Comparison of ENCODE assay signal across 8 cellular contexts in genomic region chr3:58236527-58237237, GRCh38. TPM values are rescaled to one million over a fixed set of nuclear protein-coding genes. Genes with fewer than 3 reads are reported as not detected.
DNase-seq lines count a peak whose midpoint lies in the region; ATAC-seq and TF ChIP-seq lines count a peak whose summit lies in the region.

No MANE protein-coding gene starts in this region.

- CTCF ChIA-PET in MCF 10A (lab: Yijun Ruan, JAX) = interaction anchor here (1.0 kb wide), 1 partner anchor 64 kb away, joined by 4 read pairs; no protein-coding TSS in a partner anchor

- H3K27me3 ChIP-seq in liver (ENCODE audit: control insufficient read depth in 4 of 4, insufficient read depth in 4 of 4, low read length in 3 of 4) = no peaks in the 10 kb centered on the region
- H3K27me3 ChIP-seq in upper lobe of left lung = no peaks in the 10 kb centered on the region

- peak overlapping the region; percentile 77 to 84 for H3K27ac ChIP-seq in liver (ENCODE audit: low read depth in 1 of 2, low read length in 2 of 2)
- H3K27ac ChIP-seq in upper lobe of left lung = peak overlapping the region; percentile 67 to 84 (median 82)

- no peaks in the 10 kb centered on the region for H3K9me3 Mint-ChIP-seq in stimulated activated naive CD8-positive, alpha-beta T cell treated with anti-CD3 and anti-CD28 coated beads, Interleukin-15, Interleukin-2, amounts not matched to agents 100 ng/mL and 50 ng/mL, for 24 hours
- H3K9me3 Mint-ChIP-seq in MCF 10A (ENCODE audit: unreplicated experiment) = no peaks in the 10 kb centered on the region

- peaks cover 22% of the 10 kb centered on the region for H3K4me1 Mint-ChIP-seq in stimulated activated naive CD8-positive, alpha-beta T cell treated with anti-CD3 and anti-CD28 coated beads, Interleukin-15, Interleukin-2, amounts not matched to agents 100 ng/mL and 50 ng/mL, for 24 hours (ENCODE audit: low read depth)
- H3K4me1 Mint-ChIP-seq in MCF 10A (ENCODE audit: insufficient read depth, unreplicated experiment) = peaks cover 18% of the 10 kb centered on the region

- H3K4me3 Mint-ChIP-seq in stimulated activated naive CD8-positive, alpha-beta T cell treated with anti-CD3 and anti-CD28 coated beads, Interleukin-15, Interleukin-2, amounts not matched to agents 100 ng/mL and 50 ng/mL, for 24 hours = peak overlapping the region; percentile 87
- peak overlapping the region; percentile 87 for H3K4me3 Mint-ChIP-seq in MCF 10A (ENCODE audit: unreplicated experiment)

- intact Hi-C loops in MCF 10A (cut with micrococcal nuclease) = loop anchor here (1.0 kb wide), 3 partner anchors 19 to 64 kb away; no protein-coding TSS in a partner anchor

- no TSS peak for BruUV-seq in MCF 10A (replicated peaks; lab: Mats Ljungman, UMichigan)

- H3K9ac ChIP-seq in liver (ENCODE audit: low read depth in 1 of 2, low read length in 2 of 2) = peak overlapping the region; percentile 52 to 89

- TF ChIP-seq POLR2A in upper lobe of left lung (IDR thresholded peaks at IDR 0.05) = no peak

- TF ChIP-seq EP300 in upper lobe of left lung (IDR thresholded peaks at IDR 0.05) = no peak

- ATAC-seq in stimulated activated naive CD8-positive, alpha-beta T cell treated with anti-CD3 and anti-CD28 coated beads, Interleukin-15, Interleukin-2, amounts not matched to agents 100 U/mL and 50 U/mL, for 24 hours = no peak
- peak in 1 of 2 donors; percentile 11 for ATAC-seq in upper lobe of left lung (ENCODE audit: low FRiP score in 2 of 2)

- peak overlapping the region; percentile 83 for H3K27ac Mint-ChIP-seq in stimulated activated naive CD8-positive, alpha-beta T cell treated with anti-CD3 and anti-CD28 coated beads, Interleukin-15, Interleukin-2, amounts not matched to agents 100 ng/mL and 50 ng/mL, for 24 hours
- H3K27ac Mint-ChIP-seq in MCF 10A (ENCODE audit: low read depth, unreplicated experiment) = peak overlapping the region; percentile 9

- H3K4me3 ChIP-seq in liver (ENCODE audit: low read depth in 1 of 3, low read length in 3 of 3) (peak overlapping the region; percentile 65 to 94 (median 91)), upper lobe of left lung (peak overlapping the region; percentile 62 to 100 (median 86))

- peaks cover 5 to 39% (median 30%) of the 10 kb centered on the region in 4 donors for H3K4me1 ChIP-seq in liver (ENCODE audit: control insufficient read depth in 4 of 4, insufficient read depth in 4 of 4, low read length in 3 of 4)
- peaks cover 14 to 22% (median 18%) of the 10 kb centered on the region in 4 donors for H3K4me1 ChIP-seq in upper lobe of left lung

- TF ChIP-seq RAD21 in liver (IDR thresholded peaks at IDR 0.05) = no peak

- TF ChIP-seq CTCF in MCF 10A (IDR thresholded peaks at IDR 0.05; ENCODE audit: unreplicated experiment) = no peak
- no peak for TF ChIP-seq CTCF in liver (IDR thresholded peaks at IDR 0.05; ENCODE audit: low read depth, low read length, missing input control)
- no peak for TF ChIP-seq CTCF in upper lobe of left lung (IDR thresholded peaks at IDR 0.05)

- POLR2A ChIA-PET in MCF 10A (lab: Yijun Ruan, JAX) = interaction anchor here (2.1 kb wide), 1 partner anchor 99 kb away, joined by 5 read pairs; no protein-coding TSS in a partner anchor

- no peaks in the 10 kb centered on the region for H3K36me3 Mint-ChIP-seq in stimulated activated naive CD8-positive, alpha-beta T cell treated with anti-CD3 and anti-CD28 coated beads, Interleukin-15, Interleukin-2, amounts not matched to agents 100 ng/mL and 50 ng/mL, for 24 hours (ENCODE audit: low read depth)
- no peaks in the 10 kb centered on the region for H3K36me3 Mint-ChIP-seq in MCF 10A (ENCODE audit: insufficient read depth, unreplicated experiment)

- DNase-seq in stimulated activated naive CD8-positive, alpha-beta T cell treated with anti-CD3 and anti-CD28 coated beads, Interleukin-15, Interleukin-2, amounts not matched to agents 100 U/mL and 50 U/mL, for 24 hours = no peak
- DNase-seq in MCF 10A (ENCODE audit: unreplicated experiment) (no peak), upper lobe of left lung (peak in 1 of 2 donors; percentile 36), NCI-H2081 (lab: John Stamatoyannopoulos, UW) (no peak), 8988T (no peak), pons (ENCODE audit: low spot score) (no peak)

- H3K27me3 Mint-ChIP-seq in stimulated activated naive CD8-positive, alpha-beta T cell treated with anti-CD3 and anti-CD28 coated beads, Interleukin-15, Interleukin-2, amounts not matched to agents 100 ng/mL and 50 ng/mL, for 24 hours = peaks cover 10% of the 10 kb centered on the region
- H3K27me3 Mint-ChIP-seq in MCF 10A (ENCODE audit: insufficient read depth, unreplicated experiment) = peaks cover 13% of the 10 kb centered on the region

- H3K9me3 ChIP-seq in liver (ENCODE audit: control insufficient read depth in 4 of 4, low read length in 3 of 4) (no peaks in the 10 kb centered on the region), upper lobe of left lung (no peaks in the 10 kb centered on the region)

- H3K36me3 ChIP-seq in liver (ENCODE audit: control insufficient read depth in 4 of 4, insufficient read depth in 3 of 4, low read depth in 1 of 4, low read length in 3 of 4) (no peaks in the 10 kb centered on the region), upper lobe of left lung (no peaks in the 10 kb centered on the region)

- WGBS in liver = 25% methylated on average over 24 of the region's 24 CpGs
- WGBS in upper lobe of left lung, 2 donors = 14 to 26% methylated on average over 8 to 24 of the region's 24 CpGs

TF ChIP-seq in liver, 16 proteins besides CTCF, POLR2A, EP300 and RAD21:
- TF ChIP-seq TAF1 (conservative IDR thresholded peaks at IDR 0.05) (no peak), ATF3 (IDR thresholded peaks at IDR 0.05) (no peak), FOXA1 (IDR thresholded peaks at IDR 0.05) (no peak), NR2F2 (IDR thresholded peaks at IDR 0.05) (no peak), EGR1 (IDR thresholded peaks at IDR 0.05; ENCODE audit: low read depth in 2 of 2) (no peak), YY1 (IDR thresholded peaks at IDR 0.05) (no peak), ZBTB33 (IDR thresholded peaks at IDR 0.05) (no peak), HNF4G (IDR thresholded peaks at IDR 0.05) (no peak), MAX (IDR thresholded peaks at IDR 0.05) (no peak), REST (IDR thresholded peaks at IDR 0.05) (no peak), RXRA (IDR thresholded peaks at IDR 0.05) (no peak), GABPA (IDR thresholded peaks at IDR 0.05 in 1 of 2, conservative IDR thresholded peaks at IDR 0.05 in 1 of 2) (no peak), HNF4A (conservative IDR thresholded peaks at IDR 0.05) (no peak), JUND (IDR thresholded peaks at IDR 0.05) (no peak), SP1 (IDR thresholded peaks at IDR 0.05) (no peak), FOXA2 (IDR thresholded peaks at IDR 0.05) (no peak)

RNA-seq across cellular contexts. Expression of gene ABHD6, which starts 0.9 kb away (rescaled TPM):
- 3.4 and 3.9 TPM in 2 replicates for total RNA-seq in MCF 10A (2022)
- total RNA-seq in liver = 10 to 100 TPM; 19.8 to 60.9 TPM
- polyA plus RNA-seq in liver = 10 to 100 TPM; 36.5 to 40.1 TPM
- 10 to 100 TPM in 5 of 6 donors, 1 to 10 TPM in 1; 9.7 to 54.7 (median 16.9) TPM for total RNA-seq in upper lobe of left lung

RNA-seq across cellular contexts. Expression of gene DNASE1L3, which starts 25.9 kb away (rescaled TPM):
- total RNA-seq in MCF 10A (2022) = not detected in 2 replicates
- total RNA-seq in liver = 100 to 1,000 TPM in 1 of 2 donors, 10 to 100 TPM in 1; 76.1 to 162 TPM
- 100 to 1,000 TPM in 1 of 2 donors, 10 to 100 TPM in 1; 94.5 to 201 TPM for polyA plus RNA-seq in liver
- total RNA-seq in upper lobe of left lung = 10 to 100 TPM in 1 of 6 donors, 1 to 10 TPM in 2, under 1 TPM in 2, not detected in 1; 0.59 to 35.6 (median 3.3) TPM
